In the genomic region with DNA sequence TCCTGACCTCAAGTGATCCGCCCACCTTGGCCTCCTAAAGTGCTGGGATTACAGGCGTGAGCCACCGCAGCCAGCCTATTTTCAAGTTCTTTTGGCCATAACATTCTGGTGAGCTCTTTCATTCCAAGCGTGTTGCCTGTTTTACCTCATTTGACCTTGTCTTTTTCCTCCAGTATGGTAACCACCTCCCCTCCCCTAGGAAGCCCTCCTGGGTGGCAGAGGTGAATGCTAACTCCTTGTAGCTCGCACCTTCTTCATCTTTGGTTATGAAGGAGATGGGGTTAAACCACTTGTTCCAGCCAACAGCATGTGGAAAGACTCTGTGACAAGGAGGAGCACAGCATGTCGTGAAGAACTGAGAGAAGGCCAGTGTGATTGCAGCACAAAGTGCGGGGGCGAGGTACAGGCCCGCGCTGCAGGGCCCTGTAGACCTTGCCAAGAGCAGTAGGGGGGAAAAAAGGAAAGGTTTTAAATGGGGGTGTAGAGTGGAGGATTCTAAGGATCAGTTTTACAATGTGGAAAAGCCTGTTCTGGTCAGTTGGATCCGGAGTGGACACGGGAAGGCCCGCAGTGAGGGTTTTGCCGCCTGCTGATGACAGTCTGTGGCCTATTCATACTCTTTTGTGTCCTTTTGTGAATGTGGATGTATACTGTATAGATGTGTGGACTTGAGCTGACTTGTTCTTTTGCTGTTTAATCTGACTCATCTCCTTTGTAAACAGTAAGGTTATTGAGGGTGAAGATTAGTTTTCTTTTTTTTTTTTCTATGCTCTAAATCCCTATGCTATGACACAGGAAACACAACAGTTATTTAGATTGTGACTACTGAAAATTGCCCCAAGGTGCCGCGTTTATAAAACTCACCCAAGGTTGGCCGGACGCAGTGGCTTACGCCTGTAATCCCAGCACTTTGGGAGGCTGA, we compare ENCODE assay signal across 9 cellular contexts. TPM values are rescaled to one million over a fixed set of nuclear protein-coding genes. Genes with fewer than 3 reads are reported as not detected.
DNase-seq lines count a peak whose midpoint lies in the region; ATAC-seq, FAIRE-seq and TF ChIP-seq lines count a peak whose summit lies in the region.
"Had no signal": no experiment of that assay in that cellular context is flagged by ENCODE, and none has a peak within 500 bp of the region (broad histone marks: within the 10 kb centered on the region; RNA-seq: fewer than 3 reads in every experiment).

No MANE protein-coding gene starts in this region.

- no peaks in the 10 kb centered on the region for H3K79me2 ChIP-seq in keratinocyte (ENCODE audit: control insufficient read depth, insufficient read depth, low read length)

- peak overlapping the region; percentile 45 for H2AFZ ChIP-seq in keratinocyte (ENCODE audit: control insufficient read depth, low read length)

- DNase-seq in HPDE6-E6E7 (ENCODE audit: extremely low spot score) (peak; percentile 89), ascending aorta (ENCODE audit: low spot score in 2 of 2) (no peak), keratinocyte (ENCODE audit: low read depth, low spot score) (peak; percentile 78), thyroid gland (peak; percentile 74 to 87), NCI-H524 treated with DMSO at 0.1 percent for 48 hours (lab: John Stamatoyannopoulos, UW) (no peak)
- no peak for DNase-seq in activated CD4-positive, alpha-beta T cell treated with anti-CD3 and anti-CD28 coated beads for 48 hours
- DNase-seq: activated CD4-positive, alpha-beta T cell treated with anti-CD3 and anti-CD28 coated beads, Interleukin-2, amount 50 U/mL, for 4 hours had no signal

- no peaks in the 10 kb centered on the region for H4K20me1 ChIP-seq in keratinocyte (ENCODE audit: control insufficient read depth, extremely low read depth, insufficient read depth, low read length)

- H3K36me3 ChIP-seq in ascending aorta (peaks cover 3 to 5% of the 10 kb centered on the region in 2 donors), keratinocyte (ENCODE audit: control insufficient read depth in 2 of 2, extremely low read depth in 1 of 2, insufficient read depth in 2 of 2, low read length in 2 of 2) (peaks cover 0 to under 1% of the 10 kb centered on the region in 2 experiments), thyroid gland (no peaks in the 10 kb centered on the region)

- peak overlapping the region; percentile 66 for H3K9ac ChIP-seq in keratinocyte (ENCODE audit: control insufficient read depth, extremely low read depth, insufficient read depth, low read length)

- H3K4me3 ChIP-seq in ascending aorta, result no peak overlapping the region
- peak overlapping the region in 1 of 3 experiments; percentile 52 for H3K4me3 ChIP-seq in keratinocyte (ENCODE audit: control insufficient read depth in 2 of 3, extremely low read depth in 1 of 3, insufficient read depth in 2 of 3, low read depth in 1 of 3, low read length in 3 of 3)
- no peak overlapping the region for H3K4me3 ChIP-seq in thyroid gland (replicated peaks in 1 of 3)

- peak overlapping the region; percentile 78 for H3K4me2 ChIP-seq in keratinocyte (ENCODE audit: control insufficient read depth, extremely low read depth, insufficient read depth, low read depth, low read length)

- no peak for TF ChIP-seq CTCF in ascending aorta (IDR thresholded peaks at IDR 0.05)
- no peak for TF ChIP-seq CTCF in keratinocyte (optimal IDR thresholded peaks at IDR 0.05 in 1 of 3, IDR thresholded peaks at IDR 0.05 in 1 of 3, conservative IDR thresholded peaks at IDR 0.05 in 1 of 3; ENCODE audit: extremely low read depth in 1 of 3, insufficient read depth in 2 of 3, low read length in 3 of 3)
- TF ChIP-seq CTCF in thyroid gland (IDR thresholded peaks at IDR 0.05), result no peak

- intact Hi-C loops in ascending aorta (cut with DNase I) (no loop called here), thyroid gland (cut with DNase I) (no loop called here)

- no peaks in the 10 kb centered on the region for H3K9me1 ChIP-seq in keratinocyte (ENCODE audit: control insufficient read depth, extremely low read depth, insufficient read depth, low read length)

- ATAC-seq in GM18858 (IDR thresholded peaks at IDR 0.05; ENCODE audit: unreplicated experiment) (no peak), GM18520 (IDR thresholded peaks at IDR 0.05; ENCODE audit: unreplicated experiment) (no peak)

- no peaks in the 10 kb centered on the region for H3K9me3 ChIP-seq in ascending aorta
- H3K9me3 ChIP-seq in keratinocyte (ENCODE audit: control insufficient read depth, low read depth, low read length), result no peaks in the 10 kb centered on the region
- H3K9me3 ChIP-seq in thyroid gland, result no peaks in the 10 kb centered on the region

- 45 to 47% methylated on average over 19 of the region's 19 CpGs for WGBS in thyroid gland, 2 donors

- H3K27ac ChIP-seq in ascending aorta (peak overlapping the region; percentile 55 to 66), keratinocyte (ENCODE audit: control insufficient read depth, insufficient read depth, low read length) (peak overlapping the region; percentile 84), thyroid gland (peak overlapping the region; percentile 54 to 86 (median 86))

- peak in 1 of 2 donors; percentile 8 for TF ChIP-seq POLR2A in thyroid gland (IDR thresholded peaks at IDR 0.05)

- dilution Hi-C loops in keratinocyte (cut with MboI; ENCODE audit: extremely low pct_ligation_motif_present, low sequenced_read_pairs), result no loop called here

- H3K27me3 ChIP-seq in ascending aorta (no peaks in the 10 kb centered on the region), keratinocyte (ENCODE audit: control insufficient read depth, extremely low read depth, insufficient read depth, low read length) (no peaks in the 10 kb centered on the region), thyroid gland (no peaks in the 10 kb centered on the region)

- H3K4me1 ChIP-seq in ascending aorta, result peaks cover 3 to 16% of the 10 kb centered on the region in 2 donors
- H3K4me1 ChIP-seq in keratinocyte (ENCODE audit: control insufficient read depth, extremely low read depth, insufficient read depth, low read length), result peaks cover 8% of the 10 kb centered on the region
- H3K4me1 ChIP-seq in thyroid gland, result peaks cover 36 to 69% of the 10 kb centered on the region in 2 donors

- peak; percentile 86 for FAIRE-seq in keratinocyte (lab: Jason Lieb, UNC)

RNA-seq across cellular contexts. Expression of gene ZNF436, which starts 7.5 kb away (rescaled TPM):
- total RNA-seq in ascending aorta, result 3.1 TPM
- 8.9 to 12.6 TPM (median 11.6 TPM) in 3 replicates for polyA plus RNA-seq in keratinocyte
- 6.0 TPM for polyA plus RNA-seq in keratinocyte (2011; ENCODE audit: low read depth)
- 6.0 and 10.6 TPM in 2 replicates for polyA plus RNA-seq in keratinocyte (2011; cell fraction: cytosol; rRNA removed)
- polyA plus RNA-seq in keratinocyte (2011; cell fraction: nucleus; rRNA removed), result 13.0 and 15.3 TPM in 2 replicates
- 7.0 and 8.6 TPM in 2 replicates for polyA plus RNA-seq in keratinocyte (2012; ENCODE audit: low replicate concordance)
- polyA minus RNA-seq in keratinocyte, result 6.3 to 22.8 TPM (median 21.8 TPM) in 3 replicates
- 12.1 TPM for polyA minus RNA-seq in keratinocyte (2011; cell fraction: cytosol; rRNA and poly(A)+ RNA removed)
- polyA minus RNA-seq in keratinocyte (2011; cell fraction: nucleus; rRNA and poly(A)+ RNA removed), result 13.0 and 23.0 TPM in 2 replicates
- total RNA-seq in thyroid gland, result 10 to 100 TPM; 22.0 to 44.0 (median 31.1) TPM

RNA-seq across cellular contexts. Expression of gene HNRNPR, which starts 33.1 kb away (rescaled TPM):
- total RNA-seq in ascending aorta (21.5 TPM), thyroid gland (100 to 1,000 TPM in 2 of 4 donors, 10 to 100 TPM in 2; 82.8 to 107 (median 99.4) TPM)
- 86.2 to 169 TPM (median 129 TPM) in 3 replicates for polyA plus RNA-seq in keratinocyte
- 72.8 TPM for polyA plus RNA-seq in keratinocyte (2011; ENCODE audit: low read depth)
- 62.6 and 92.8 TPM in 2 replicates for polyA plus RNA-seq in keratinocyte (2011; cell fraction: cytosol; rRNA removed)
- polyA plus RNA-seq in keratinocyte (2011; cell fraction: nucleus; rRNA removed), result 61.3 and 85.9 TPM in 2 replicates
- polyA plus RNA-seq in keratinocyte (2012; ENCODE audit: low replicate concordance), result 46.9 and 110 TPM in 2 replicates
- polyA minus RNA-seq in keratinocyte, result 51.2 to 89.2 TPM (median 69.7 TPM) in 3 replicates
- 54.1 TPM for polyA minus RNA-seq in keratinocyte (2011; cell fraction: cytosol; rRNA and poly(A)+ RNA removed)
- polyA minus RNA-seq in keratinocyte (2011; cell fraction: nucleus; rRNA and poly(A)+ RNA removed), result 30.2 and 56.5 TPM in 2 replicates

RNA-seq across cellular contexts. Expression of gene TCEA3, which starts 47.4 kb away (rescaled TPM):
- total RNA-seq in ascending aorta (11.3 TPM), thyroid gland (10 to 100 TPM; 26.8 to 50.4 (median 48.0) TPM)
- polyA plus RNA-seq in keratinocyte, result 0.18 to 0.63 TPM (median 0.38 TPM) in 3 replicates
- 3.7 TPM for polyA plus RNA-seq in keratinocyte (2011; ENCODE audit: low read depth)
- 0.22 and 0.45 TPM in 2 replicates for polyA plus RNA-seq in keratinocyte (2011; cell fraction: cytosol; rRNA removed)
- 0.93 and 1.5 TPM in 2 replicates for polyA plus RNA-seq in keratinocyte (2011; cell fraction: nucleus; rRNA removed)
- polyA plus RNA-seq in keratinocyte (2012; ENCODE audit: low replicate concordance), result 0.16 and 2.1 TPM in 2 replicates
- 0.13 to 1.1 TPM in 2 of 3 replicates, not detected in the other for polyA minus RNA-seq in keratinocyte
- not detected for polyA minus RNA-seq in keratinocyte (2011; cell fraction: cytosol; rRNA and poly(A)+ RNA removed)
- 0.93 TPM in 1 of 2 replicates, not detected in the other for polyA minus RNA-seq in keratinocyte (2011; cell fraction: nucleus; rRNA and poly(A)+ RNA removed)

Comparison
In these comparisons a context has a peak if more than half of its experiments do, and no peak if none do; other contexts are left out.
1. DNase-seq: peak in HPDE6-E6E7 (single experiment), keratinocyte (single experiment) and thyroid gland (2 of 2); none in ascending aorta (0 of 2), NCI-H524 treated with DMSO at 0.1 percent for 48 hours (single experiment) and activated CD4-positive, alpha-beta T cell treated with anti-CD3 and anti-CD28 coated beads for 48 hours (single experiment).
2. Peak in every context shown above with its lines, with median percentiles within 50 percentile points of each other: H3K27ac ChIP-seq.